ENCODE assay signal across 10 cellular contexts in the genomic region with DNA sequence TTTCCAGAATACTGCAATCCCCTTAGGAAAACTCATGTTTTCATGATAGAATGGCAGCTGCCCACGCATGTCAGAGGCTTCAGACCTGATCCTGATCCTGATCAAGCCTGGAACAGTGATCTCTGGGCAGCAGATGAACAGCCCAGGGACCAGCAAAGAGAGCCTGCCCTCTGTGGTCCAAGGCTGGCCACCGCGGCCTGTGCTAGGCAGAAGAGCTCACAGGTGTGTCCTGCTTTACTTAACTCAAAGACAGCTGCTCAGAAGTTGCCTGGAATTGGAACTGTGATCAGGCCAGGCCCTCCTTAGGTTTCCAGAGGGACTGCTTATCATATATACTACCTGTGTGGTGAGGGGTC. TPM values are rescaled to one million over a fixed set of nuclear protein-coding genes. Genes with fewer than 3 reads are reported as not detected.
DNase-seq lines count a peak whose midpoint lies in the region; ATAC-seq, FAIRE-seq and TF ChIP-seq lines count a peak whose summit lies in the region.
"Had no signal": no experiment of that assay in that cellular context is flagged by ENCODE, and none has a peak within 500 bp of the region (broad histone marks: within the 10 kb centered on the region; RNA-seq: fewer than 3 reads in every experiment).

No MANE protein-coding gene starts in this region.

- H3K27me3 ChIP-seq in IMR-90 (ENCODE audit: control insufficient read depth, insufficient read depth, low read length), result no peaks in the 10 kb centered on the region
- H3K27me3 ChIP-seq in H1 (replicated peaks in 1 of 4; ENCODE audit: control insufficient read depth in 3 of 4, extremely low read depth in 1 of 4, insufficient read depth in 3 of 4, low read length in 3 of 4), result no peaks in the 10 kb centered on the region

- H2AFZ ChIP-seq in IMR-90 (replicated peaks; ENCODE audit: low read length, poor library complexity) (peak overlapping the region; percentile 78), H1 (ENCODE audit: low read length) (no peak overlapping the region)

- H2BK20ac ChIP-seq in IMR-90 (ENCODE audit: low read depth, low read length), result peak overlapping the region; percentile 100
- H2BK20ac ChIP-seq in H1 (ENCODE audit: low read length), result no peak overlapping the region

- peak overlapping the region; percentile 88 for H2AK9ac ChIP-seq in IMR-90 (replicated peaks; ENCODE audit: low read depth, low read length, poor library complexity)

- H3K18ac ChIP-seq in IMR-90 (ENCODE audit: low read depth, low read length) (no peak overlapping the region; the same call in 1 of the 2 replicates), H1 (ENCODE audit: extremely low read depth, low read length) (no peak overlapping the region)

- DNase-seq in ACHN (peak; percentile 24), IMR-90 (no peak), H1 (ENCODE audit: low read depth in 1 of 2, low spot score in 2 of 2) (no peak), NCI-H2227 (lab: John Stamatoyannopoulos, UW; ENCODE audit: unreplicated experiment) (no peak), SW480 (ENCODE audit: low spot score) (no peak), SHP77 (lab: John Stamatoyannopoulos, UW) (no peak)
- DNase-seq: hypothalamus, NCI-H146 had no signal

- dilution Hi-C loops in IMR-90 (cut with HindIII; ENCODE audit: low sequenced_read_pairs, unreplicated experiment), result no loop called here

- TF ChIP-seq RAD21 in IMR-90 (IDR thresholded peaks at IDR 0.05; ENCODE audit: low read length), result peak; percentile 18; the same call in 1 of the 2 replicates
- peak; percentile 27 to 42 for TF ChIP-seq RAD21 in H1 (IDR thresholded peaks at IDR 0.05 in 1 of 2, conservative IDR thresholded peaks at IDR 0.05 in 1 of 2; ENCODE audit: low read depth in 2 of 2, low read length in 2 of 2)

- H2BK15ac ChIP-seq in IMR-90 (ENCODE audit: low read depth, low read length), result peak overlapping the region; percentile 100
- H2BK15ac ChIP-seq in H1 (ENCODE audit: low read length), result no peak overlapping the region

- H3K36me3 ChIP-seq in IMR-90 (ENCODE audit: control insufficient read depth, insufficient read depth, low read length) (no peaks in the 10 kb centered on the region), H1 (ENCODE audit: control insufficient read depth in 2 of 4, insufficient read depth in 4 of 4, low read length in 3 of 4) (no peaks in the 10 kb centered on the region), mesodermal cell (ENCODE audit: control insufficient read depth, insufficient read depth, low read length) (no peaks in the 10 kb centered on the region)

- H3K14ac ChIP-seq in IMR-90 (replicated peaks; ENCODE audit: low read depth, low read length) (peak overlapping the region; percentile 92), H1 (ENCODE audit: insufficient read length) (no peak overlapping the region)

- H2BK5ac ChIP-seq in IMR-90 (ENCODE audit: low read depth, low read length, poor library complexity, severe bottlenecking) (peak overlapping the region; percentile 100), H1 (ENCODE audit: low read depth, low read length) (no peak overlapping the region)

- H3K79me1 ChIP-seq in IMR-90 (ENCODE audit: low read depth in 1 of 2, low read length in 2 of 2) (peaks cover 8 to 16% of the 10 kb centered on the region in 2 experiments; a peak in 2 of 4 replicates), H1 (ENCODE audit: low read depth, low read length) (no peaks in the 10 kb centered on the region)

- H3K9me3 ChIP-seq in IMR-90 (ENCODE audit: control insufficient read depth, insufficient read depth, low read length), result no peaks in the 10 kb centered on the region
- H3K9me3 ChIP-seq in H1 (ENCODE audit: insufficient read depth in 2 of 2, low read depth in 1 of 2, low read length in 1 of 2), result no peaks in the 10 kb centered on the region
- no peaks in the 10 kb centered on the region for H3K9me3 ChIP-seq in mesodermal cell (ENCODE audit: control insufficient read depth, low read length)

- H3K79me2 ChIP-seq in H1 (ENCODE audit: control insufficient read depth in 1 of 2, insufficient read depth in 2 of 2, low read length in 2 of 2), result no peaks in the 10 kb centered on the region

- H4K8ac ChIP-seq in IMR-90 (ENCODE audit: low read depth in 2 of 2, low read length in 2 of 2) (peak overlapping the region; percentile 96 to 99), H1 (ENCODE audit: extremely low read depth, insufficient read depth, low read length) (no peak overlapping the region)

- in situ Hi-C loops in ACHN (cut with HindIII; ENCODE audit: low pct_ligation_motif_present, low pct_unique_long_range_greater_than_20kb, low sequenced_read_pairs), result no loop called here
- in situ Hi-C loops in IMR-90 (cut with MboI; ENCODE audit: low sequenced_read_pairs), result no loop called here

- TF ChIP-seq POLR2A in IMR-90 (IDR thresholded peaks at IDR 0.05; ENCODE audit: low read depth, low read length), result no peak
- no peak for TF ChIP-seq POLR2A in H1 (IDR thresholded peaks at IDR 0.05; ENCODE audit: control extremely low read depth in 1 of 2, low read depth in 2 of 2, low read length in 2 of 2)

- H3K4me2 ChIP-seq in IMR-90 (ENCODE audit: low read depth, low read length), result no peak overlapping the region
- no peak overlapping the region for H3K4me2 ChIP-seq in H1 (ENCODE audit: insufficient read depth in 1 of 2, low read depth in 2 of 2, low read length in 2 of 2)

- H3K9ac ChIP-seq in IMR-90 (ENCODE audit: low read depth, low read length) (no peak overlapping the region), H1 (replicated peaks in 1 of 4; ENCODE audit: extremely low read depth in 1 of 4, low read depth in 3 of 4, low read length in 3 of 4) (no peak overlapping the region)

- H4K5ac ChIP-seq in IMR-90 (ENCODE audit: low read depth, low read length) (peak overlapping the region; percentile 33; the same call in 1 of the 2 replicates), H1 (ENCODE audit: insufficient read length, low read depth, low read length) (no peak overlapping the region)

- BruUV-seq in IMR-90 (replicated peaks; lab: Mats Ljungman, UMichigan), result no TSS peak

- no peak overlapping the region for H3K4me3 ChIP-seq in IMR-90 (ENCODE audit: insufficient read depth, low read depth, low read length)
- H3K4me3 ChIP-seq in H1 (ENCODE audit: extremely low read depth in 1 of 4, insufficient read depth in 2 of 4, low read depth in 3 of 4, low read length in 4 of 4), result no peak overlapping the region
- H3K4me3 ChIP-seq in mesodermal cell (ENCODE audit: extremely low read depth, insufficient read depth, low read length, poor library complexity, severe bottlenecking), result no peak overlapping the region

- H4K20me1 ChIP-seq in IMR-90 (ENCODE audit: insufficient read depth, low read length) (no peaks in the 10 kb centered on the region), H1 (replicated peaks in 1 of 2; ENCODE audit: control insufficient read depth in 1 of 2, insufficient read depth in 2 of 2, low read length in 2 of 2) (no peaks in the 10 kb centered on the region)

- 88% methylated on average over 1 of the region's 3 CpGs; no CpG with 5 or more reads in 1 of the 2 experiments for WGBS in IMR-90 (ENCODE audit: extremely low coverage in 2 of 2, insufficient read length in 1 of 2), 2 experiments
- 70% methylated on average over 3 of the region's 3 CpGs; no CpG with 5 or more reads in 1 of the 2 experiments for WGBS in H1 (ENCODE audit: extremely low coverage in 1 of 2, insufficient coverage in 1 of 2, insufficient read length in 1 of 2, insufficient replicate concordance in 2 of 2, low coverage in 1 of 2, low lambda C conversion rate in 2 of 2, missing lambda C conversion rate in 1 of 2), 2 experiments
- 57 to 64% methylated on average over 3 of the region's 3 CpGs for WGBS in mesodermal cell (ENCODE audit: insufficient coverage in 2 of 2), 2 experiments

- peak overlapping the region; percentile 99 for H2AK5ac ChIP-seq in IMR-90 (ENCODE audit: low read depth, low read length)
- H2AK5ac ChIP-seq in H1 (ENCODE audit: low read depth, low read length), result no peak overlapping the region

- FAIRE-seq in H1 (lab: Jason Lieb, UNC), result no peak

- CTCF ChIA-PET in IMR-90 (lab: Yijun Ruan, JAX), result interaction anchor here (0.6 to 0.8 kb wide), 2 partner anchors 47 to 111 kb away, joined by 4 to 5 read pairs; no protein-coding TSS in a partner anchor
- CTCF ChIA-PET in H1 (lab: Charles Lee; ENCODE audit: partially characterized antibody), result interaction anchor here (0.6 to 4.0 kb wide), 19 partner anchors 10 to 217 kb away, joined by 3 to 33 read pairs (median 4); no protein-coding TSS in a partner anchor

- peak; percentile 25 for TF ChIP-seq CTCF in IMR-90 (conservative IDR thresholded peaks at IDR 0.05; ENCODE audit: low read depth, low read length)
- TF ChIP-seq CTCF in H1 (IDR thresholded peaks at IDR 0.05; ENCODE audit: control extremely low read depth in 1 of 3, insufficient read depth in 1 of 3, low read depth in 1 of 3, low read length in 3 of 3), result peak; percentile 17 to 34 (median 26)

- intact Hi-C loops in IMR-90 (cut with micrococcal nuclease), result no loop called here

- no peak overlapping the region for H2BK12ac ChIP-seq in H1 (ENCODE audit: low read depth, low read length)

- H3K9me1 ChIP-seq in IMR-90 (ENCODE audit: insufficient read depth, low read length), result peaks cover 27% of the 10 kb centered on the region

- 0 out of 2 replicates have a peak overlapping the region, but pooled peaks have one; percentile 5 for H3K56ac ChIP-seq in IMR-90 (ENCODE audit: extremely low read depth, insufficient read depth, low read length)
- H3K56ac ChIP-seq in H1 (replicated peaks; ENCODE audit: insufficient read length, low read depth, low read length), result no peak overlapping the region

- POLR2A ChIA-PET in IMR-90 (lab: Charles Lee; ENCODE audit: unreplicated experiment) (no interaction called here), H1 (lab: Charles Lee; ENCODE audit: partially characterized antibody) (no interaction called here)

- H4K91ac ChIP-seq in IMR-90 (ENCODE audit: insufficient read depth, low read depth, low read length), result peak overlapping the region; percentile 100
- no peak overlapping the region for H4K91ac ChIP-seq in H1 (replicated peaks; ENCODE audit: insufficient read length, low read length)

- ATAC-seq in IMR-90 (ENCODE audit: low read depth) (peak; percentile 21; the same call in 1 of the 2 replicates), HG03139 (IDR thresholded peaks at IDR 0.05; ENCODE audit: unreplicated experiment) (no peak)

- H3K4me1 ChIP-seq in IMR-90 (ENCODE audit: control insufficient read depth, insufficient read depth, low read length) (peaks cover 20% of the 10 kb centered on the region), H1 (replicated peaks in 1 of 4; ENCODE audit: control insufficient read depth in 3 of 4, insufficient read depth in 4 of 4, low read length in 3 of 4) (peaks cover 0 to 7% (median 4%) of the 10 kb centered on the region in 4 experiments; a peak in 5 of 7 replicates), mesodermal cell (ENCODE audit: control insufficient read depth, insufficient read depth, low read length, poor library complexity, severe bottlenecking) (peaks cover 34% of the 10 kb centered on the region)

- H3K23me2 ChIP-seq in H1 (ENCODE audit: low read depth, low read length), result no peaks in the 10 kb centered on the region

- H2BK120ac ChIP-seq in IMR-90 (ENCODE audit: low read depth, low read length) (peak overlapping the region; percentile 100), H1 (replicated peaks; ENCODE audit: low read depth, low read length) (no peak overlapping the region)

- TF ChIP-seq EP300 in H1 (IDR thresholded peaks at IDR 0.05; ENCODE audit: borderline replicate concordance in 1 of 2, low read depth in 2 of 2, low read length in 2 of 2), result no peak

- H3K27ac ChIP-seq in IMR-90 (ENCODE audit: insufficient read depth, low read length) (no peak overlapping the region; the same call in 1 of the 2 replicates), H1 (ENCODE audit: low read depth, low read length) (no peak overlapping the region), mesodermal cell (ENCODE audit: low read depth, low read length, severe bottlenecking) (peak overlapping the region; percentile 10)

- H3K23ac ChIP-seq in IMR-90 (ENCODE audit: low read depth, low read length), result peak overlapping the region; percentile 81; the same call in 1 of the 2 replicates
- H3K23ac ChIP-seq in H1 (ENCODE audit: insufficient read length), result no peak overlapping the region

- H3K4ac ChIP-seq in IMR-90 (ENCODE audit: low read depth, low read length), result peak overlapping the region; percentile 99
- H3K4ac ChIP-seq in H1 (replicated peaks; ENCODE audit: insufficient read length, low read depth, low read length), result no peak overlapping the region

RNA-seq across cellular contexts. Expression of a gene that starts 21.2 kb away (rescaled TPM):
- total RNA-seq in IMR-90 (2012; rRNA removed), result 46.4 TPM in 2 replicates
- polyA plus RNA-seq in IMR-90 (2012; rRNA removed), result 41.4 and 47.9 TPM in 2 replicates
- 28.9 and 33.4 TPM in 2 replicates for polyA plus RNA-seq in IMR-90 (2012; cell fraction: cytosol; rRNA removed)
- 41.5 and 54.4 TPM in 2 replicates for polyA plus RNA-seq in IMR-90 (2012; cell fraction: nucleus; rRNA removed; ENCODE audit: low replicate concordance)
- 8.3 and 9.2 TPM in 2 replicates for total RNA-seq in H1 (2021; fragmentation: NEBNext Ultra II Directional; extraction: Animal tissue kit (Norgen Biotek cat#: 25700))
- 5.6 and 7.3 TPM in 2 replicates for polyA plus RNA-seq in H1 (2011; rRNA removed)
- 6.6 TPM for polyA plus RNA-seq in H1 (2011; cell fraction: cytosol; rRNA removed)
- polyA plus RNA-seq in H1 (2011; cell fraction: nucleus; rRNA removed), result 9.7 TPM
- polyA plus RNA-seq in H1 (2012, experiment 1 of 2), result 7.0 to 8.0 TPM (median 7.8 TPM) in 4 replicates
- 6.1 TPM for polyA plus RNA-seq in H1 (2012, experiment 2 of 2)
- polyA plus RNA-seq in H1 (2013, experiment 1 of 2), result 5.1 TPM
- polyA plus RNA-seq in H1 (2013, experiment 2 of 2), result 5.2 TPM
- polyA minus RNA-seq in H1 (2011; rRNA and poly(A)+ RNA removed), result 10.9 and 11.0 TPM in 2 replicates
- 19.4 TPM for polyA minus RNA-seq in H1 (2011; cell fraction: cytosol; rRNA and poly(A)+ RNA removed)
- 14.6 TPM for polyA minus RNA-seq in H1 (2011; cell fraction: nucleus; rRNA and poly(A)+ RNA removed)
- polyA plus RNA-seq in mesodermal cell (2013, experiment 1 of 2), result 38.3 TPM
- polyA plus RNA-seq in mesodermal cell (2013, experiment 2 of 2), result 40.0 TPM
